Comparison of ENCODE assay signal across 8 cellular contexts in genomic region chr16:88737298-88738166, GRCh38. TPM values are rescaled to one million over a fixed set of nuclear protein-coding genes. Genes with fewer than 3 reads are reported as not detected.
DNase-seq lines count a peak whose midpoint lies in the region; FAIRE-seq and TF ChIP-seq lines count a peak whose summit lies in the region.

No MANE protein-coding gene starts in this region.

- CTCF ChIA-PET in A673 (lab: Charles Lee) = interaction anchor here (0.5 to 1.9 kb wide), 28 partner anchors 9 to 480 kb away, joined by 3 to 24 read pairs (median 4); partner anchors contain the start of genes MVD, PIEZO1, ZC3H18 and ZNF778

- peak; percentile 95 for FAIRE-seq in GM12891 (lab: Jason Lieb, UNC)

- H3K27ac ChIP-seq in A673 (ENCODE audit: low read depth, low read length, poor library complexity, severe bottlenecking) = no peak overlapping the region
- no peak overlapping the region for H3K27ac ChIP-seq in KMS-11

- no peaks in the 10 kb centered on the region for H3K4me1 ChIP-seq in A673 (ENCODE audit: insufficient read depth, low read length, poor library complexity, severe bottlenecking)
- H3K4me1 ChIP-seq in KMS-11 (ENCODE audit: low read depth, poor library complexity, severe bottlenecking) = no peaks in the 10 kb centered on the region

- H4K20me1 ChIP-seq in KMS-11 (ENCODE audit: insufficient read depth) = no peaks in the 10 kb centered on the region

- H2AFZ ChIP-seq in KMS-11 (ENCODE audit: low read depth) = no peak overlapping the region

- DNase-seq in A673 (ENCODE audit: low spot score) (peak; percentile 77), GM12891 (ENCODE audit: insufficient read length, low spot score) (peak; percentile 96), UCSD-AML1 (lab: John Stamatoyannopoulos, UW; ENCODE audit: unreplicated experiment) (peak; percentile 71), astrocyte of the hippocampus (ENCODE audit: low read depth, low spot score) (peak; percentile 84), iPS-NIHi7 (ENCODE audit: extremely low spot score) (peak; percentile 89), globus pallidus (ENCODE audit: low spot score) (no peak)
- peak; percentile 41 to 49 for DNase-seq in stimulated activated CD4-positive, alpha-beta T cell treated with anti-CD3 and anti-CD28 coated beads, Interleukin-1b, Interleukin-23, amount 100 ng/mL, for 1 hour (ENCODE audit: low read depth in 2 of 2)

- TF ChIP-seq POLR2A in GM12891 (IDR thresholded peaks at IDR 0.05; ENCODE audit: low read depth, low read length) = no peak

- H3K4me3 ChIP-seq in A673 (ENCODE audit: low read depth, low read length, poor library complexity, severe bottlenecking) (no peak overlapping the region), KMS-11 (IDR thresholded peaks at IDR 0.05; ENCODE audit: insufficient read depth, low read depth, low read length) (no peak overlapping the region)

- TF ChIP-seq CTCF in A673 (conservative IDR thresholded peaks at IDR 0.05; ENCODE audit: low read depth, low read length) (peak; percentile 94), KMS-11 (conservative IDR thresholded peaks at IDR 0.05; ENCODE audit: low read depth, low read length) (peak; percentile 85)

- no TSS peak for BruUV-seq in A673 (replicated peaks; lab: Mats Ljungman, UMichigan)

- H3K9me3 ChIP-seq in A673 (ENCODE audit: low read depth, low read length, poor library complexity, severe bottlenecking) = no peaks in the 10 kb centered on the region

- H3K79me2 ChIP-seq in KMS-11 (ENCODE audit: insufficient read depth, low read depth) = no peaks in the 10 kb centered on the region; the same call in 1 of the 2 replicates

- H3K36me3 ChIP-seq in A673 (ENCODE audit: insufficient read depth, low read length, poor library complexity, severe bottlenecking) (peaks cover 38% of the 10 kb centered on the region), KMS-11 (ENCODE audit: insufficient read depth) (no peaks in the 10 kb centered on the region)

- H3K27me3 ChIP-seq in A673 (replicated peaks; ENCODE audit: insufficient read depth, low read depth, low read length, poor library complexity) (no peaks in the 10 kb centered on the region), KMS-11 (ENCODE audit: insufficient read depth, low read depth) (no peaks in the 10 kb centered on the region)

- POLR2A ChIA-PET in A673 (lab: Charles Lee; ENCODE audit: low non-redundant PET) = no interaction called here

- intact Hi-C loops in A673 (cut with micrococcal nuclease; ENCODE audit: unreplicated experiment) = loop anchor here (1.0 to 5.0 kb wide), 2 partner anchors 48 to 430 kb away; partner anchors contain the start of gene PIEZO1

- H3K4me2 ChIP-seq in KMS-11 = no peak overlapping the region

- no peak overlapping the region for H3K9ac ChIP-seq in KMS-11

TF ChIP-seq in GM12891, 5 proteins besides CTCF, POLR2A, EP300 and RAD21:
- TF ChIP-seq PAX5 (IDR thresholded peaks at IDR 0.05; ENCODE audit: insufficient read depth, low read length, severe bottlenecking) = no peak

RNA-seq across cellular contexts. Expression of gene CTU2, which starts 31.2 kb away (rescaled TPM):
- 45.0 and 47.5 TPM in 2 replicates for total RNA-seq in A673 (2021)
- polyA plus RNA-seq in GM12891 (2012; ENCODE audit: low read depth, missing spikeins) = 13.8 TPM

RNA-seq across cellular contexts. Expression of gene RNF166, which starts 31.3 kb away (rescaled TPM):
- total RNA-seq in A673 (2021) = 32.3 and 36.3 TPM in 2 replicates
- polyA plus RNA-seq in GM12891 (2012; ENCODE audit: low read depth, missing spikeins) = 10.1 TPM

RNA-seq across cellular contexts. Expression of gene PIEZO1, which starts 47.5 kb away (rescaled TPM):
- 174 and 182 TPM in 2 replicates for total RNA-seq in A673 (2021)
- 67.7 TPM for polyA plus RNA-seq in GM12891 (2012; ENCODE audit: low read depth, missing spikeins)

RNA-seq across cellular contexts. Expression of gene SNAI3, which starts 51.2 kb away (rescaled TPM):
- total RNA-seq in A673 (2021) = not detected in 2 replicates
- 2.0 TPM for polyA plus RNA-seq in GM12891 (2012; ENCODE audit: low read depth, missing spikeins)
